Comparison of ENCODE assay signal across 9 cellular contexts in the genomic region with DNA sequence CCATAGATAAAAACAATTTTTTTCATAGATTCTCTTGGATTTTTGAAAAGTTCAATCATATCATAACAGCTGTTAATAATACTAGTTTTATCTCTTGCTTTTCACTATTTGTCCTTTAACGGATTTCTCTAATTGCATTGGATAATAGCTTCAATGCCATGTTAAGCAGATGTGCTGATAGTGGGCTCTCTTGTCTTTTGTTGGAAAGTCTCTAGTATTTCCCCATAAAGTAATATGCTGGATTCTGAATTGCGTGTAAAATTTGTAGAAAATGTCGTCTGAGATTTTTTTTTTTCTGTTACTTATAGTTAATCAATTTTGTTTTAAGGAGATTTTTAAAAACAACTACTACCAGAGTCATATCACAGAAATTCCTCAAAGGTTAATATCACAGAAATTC. TPM values are rescaled to one million over a fixed set of nuclear protein-coding genes. Genes with fewer than 3 reads are reported as not detected.
"Had no signal": no experiment of that assay in that cellular context is flagged by ENCODE, and none has a peak within 500 bp of the region (broad histone marks: within the 10 kb centered on the region; RNA-seq: fewer than 3 reads in every experiment).

No MANE protein-coding gene starts in this region.

- H3K27ac Mint-ChIP-seq: IgD-negative memory B cell had no signal

- H3K36me3 Mint-ChIP-seq: IgD-negative memory B cell had no signal

- DNase-seq: IMR-90, KBM-7, KG1 had no signal

- H3K27ac ChIP-seq: HL-60 had no signal

- H3K4me3 Mint-ChIP-seq: IgD-negative memory B cell had no signal

- H3K9me3 Mint-ChIP-seq: IgD-negative memory B cell had no signal

- ATAC-seq: HepG2 had no signal

- FAIRE-seq: HepG2, HTR-8/SVneo had no signal

RNA-seq across cellular contexts. Expression of a gene that starts 53.3 kb away (rescaled TPM):
- total RNA-seq: HT-29, HT1080 had no signal
- polyA plus RNA-seq: IgD-negative memory B cell had no signal
